8 cellular contexts compared by ENCODE assay signal in genomic region chr12:56224102-56224701, GRCh38. TPM values are rescaled to one million over a fixed set of nuclear protein-coding genes. Genes with fewer than 3 reads are reported as not detected.
DNase-seq lines count a peak whose midpoint lies in the region; ATAC-seq and TF ChIP-seq lines count a peak whose summit lies in the region.

Gene NABP2 (plus strand): TSS chr12:56224342. CDS start chr12:56224857, 515 bp downstream.

- H3K9me2 ChIP-seq in GM23248 (ENCODE audit: insufficient read depth), result no peaks in the 10 kb centered on the region

- 1 to 5% methylated on average over 18 to 35 of the region's 41 CpGs for WGBS in GM23248 (ENCODE audit: low coverage in 1 of 2, low lambda C conversion rate in 2 of 2, missing lambda C conversion rate in 2 of 2), 2 experiments

- no peaks in the 10 kb centered on the region for H3K36me3 ChIP-seq in GM23248 (ENCODE audit: low read depth)
- peaks cover 0 to 5% (median 0%) of the 10 kb centered on the region in 3 experiments for H3K36me3 ChIP-seq in naive thymus-derived CD4-positive, alpha-beta T cell (ENCODE audit: control insufficient read depth in 2 of 3, insufficient read depth in 3 of 3, low read length in 3 of 3)

- POLR2A ChIA-PET in RWPE1 (lab: Yijun Ruan, JAX; ENCODE audit: low non-redundant PET), result no interaction called here
- POLR2A ChIA-PET in naive thymus-derived CD4-positive, alpha-beta T cell (lab: Charles Lee), result interaction anchor here (0.5 to 0.8 kb wide), 2 partner anchors 25 to 250 kb away, joined by 3 to 4 read pairs; partner anchors contain the start of gene RAB5B

- H3K27ac ChIP-seq in GM23248 (peak within 1 kb of the TSS; percentile 62), RWPE1 (peak within 1 kb of the TSS; percentile 97)
- H3K27ac ChIP-seq in naive thymus-derived CD4-positive, alpha-beta T cell (ENCODE audit: low read depth, low read length), result peak within 1 kb of the TSS; percentile 98

- peak; percentile 99 for TF ChIP-seq CTCF in RWPE1 (conservative IDR thresholded peaks at IDR 0.05; ENCODE audit: low read depth)

- peaks cover 19% of the 10 kb centered on the region for H3F3A ChIP-seq in GM23248 (ENCODE audit: insufficient read depth)

- peaks cover 19% of the 10 kb centered on the region for H3K79me2 ChIP-seq in GM23248 (ENCODE audit: insufficient read depth)

- peak within 1 kb of the TSS; percentile 92 for H2AFZ ChIP-seq in GM23248

- H3K27ac Mint-ChIP-seq in activated T-helper 17 cell treated with anti-CD3 and anti-CD28 coated beads, Interleukin-2, amount 50 U/mL, for 72 hours, result peak within 1 kb of the TSS; percentile 89
- H3K27ac Mint-ChIP-seq in naive thymus-derived CD4-positive, alpha-beta T cell, result peak within 1 kb of the TSS; percentile 78 to 100 (median 91)
- peak within 1 kb of the TSS; percentile 91 for H3K27ac Mint-ChIP-seq in stimulated activated naive B cell treated with anti-CD40 and anti-IgM and Interleukin-4, amounts not matched to agents 10 μg/mL and 1 μg/mL and 100 μg/mL, for 72 hours

- H3K27me3 ChIP-seq in GM23248 (replicated peaks; ENCODE audit: insufficient read depth), result no peaks in the 10 kb centered on the region
- no peaks in the 10 kb centered on the region for H3K27me3 ChIP-seq in naive thymus-derived CD4-positive, alpha-beta T cell (ENCODE audit: control insufficient read depth in 2 of 2, insufficient read depth in 2 of 2, low read length in 2 of 2)

- H3K4me2 ChIP-seq in GM23248 (ENCODE audit: unreplicated experiment), result peak within 1 kb of the TSS; percentile 81

- H3K9me3 ChIP-seq in GM23248 (ENCODE audit: low read depth), result no peaks in the 10 kb centered on the region
- no peaks in the 10 kb centered on the region for H3K9me3 ChIP-seq in naive thymus-derived CD4-positive, alpha-beta T cell (ENCODE audit: control insufficient read depth in 2 of 3, low read length in 3 of 3)

- H3K27me3 Mint-ChIP-seq in activated T-helper 17 cell treated with anti-CD3 and anti-CD28 coated beads, Interleukin-2, amount 50 U/mL, for 72 hours, result no peaks in the 10 kb centered on the region
- peaks cover 0 to 3% (median 0%) of the 10 kb centered on the region in 5 donors for H3K27me3 Mint-ChIP-seq in naive thymus-derived CD4-positive, alpha-beta T cell
- no peaks in the 10 kb centered on the region for H3K27me3 Mint-ChIP-seq in stimulated activated naive B cell treated with anti-CD40 and anti-IgM and Interleukin-4, amounts not matched to agents 10 μg/mL and 1 μg/mL and 100 μg/mL, for 72 hours

- peak; percentile 90 for ATAC-seq in activated T-helper 17 cell treated with anti-CD3 and anti-CD28 coated beads, Interleukin-2, amount 50 U/mL, for 72 hours (replicated peaks)
- ATAC-seq in naive thymus-derived CD4-positive, alpha-beta T cell, result peak; percentile 85
- ATAC-seq in stimulated activated naive B cell treated with anti-CD40 and anti-IgM and Interleukin-4, amounts not matched to agents 10 μg/mL and 1 μg/mL and 100 μg/mL, for 72 hours (replicated peaks), result peak; percentile 83 to 85

- DNase-seq in EL, result peak; percentile 99
- DNase-seq in GM23248, result peak; percentile 99
- DNase-seq in Kasumi-1 (lab: John Stamatoyannopoulos, UW), result peak; percentile 96 to 97
- peak; percentile 100 for DNase-seq in RWPE1 (ENCODE audit: low spot score)
- peak; percentile 97 for DNase-seq in fibroblast of gingiva (ENCODE audit: low read depth)
- peak; percentile 78 to 97 (median 81) for DNase-seq in naive thymus-derived CD4-positive, alpha-beta T cell
- DNase-seq in stimulated activated naive B cell treated with anti-CD40 and anti-IgM and Interleukin-4, amounts not matched to agents 10 μg/mL and 1 μg/mL and 100 μg/mL, for 72 hours, result peak; percentile 95

- H4K20me1 ChIP-seq in GM23248 (ENCODE audit: insufficient read depth), result no peaks in the 10 kb centered on the region

- H3K9ac ChIP-seq in GM23248, result peak within 1 kb of the TSS; percentile 82

- peak within 1 kb of the TSS; percentile 80 for H3K4me3 ChIP-seq in GM23248
- peak within 1 kb of the TSS; percentile 82 for H3K4me3 ChIP-seq in naive thymus-derived CD4-positive, alpha-beta T cell (ENCODE audit: low read length)

- no peaks in the 10 kb centered on the region for H3K9me3 Mint-ChIP-seq in activated T-helper 17 cell treated with anti-CD3 and anti-CD28 coated beads, Interleukin-2, amount 50 U/mL, for 72 hours
- H3K9me3 Mint-ChIP-seq in naive thymus-derived CD4-positive, alpha-beta T cell, result no peaks in the 10 kb centered on the region
- no peaks in the 10 kb centered on the region for H3K9me3 Mint-ChIP-seq in stimulated activated naive B cell treated with anti-CD40 and anti-IgM and Interleukin-4, amounts not matched to agents 10 μg/mL and 1 μg/mL and 100 μg/mL, for 72 hours

- CTCF ChIA-PET in RWPE1 (lab: Yijun Ruan, JAX), result no interaction called here
- CTCF ChIA-PET in naive thymus-derived CD4-positive, alpha-beta T cell (lab: Charles Lee), result no interaction called here

- peak within 1 kb of the TSS; percentile 100 for H3K4me3 Mint-ChIP-seq in activated T-helper 17 cell treated with anti-CD3 and anti-CD28 coated beads, Interleukin-2, amount 50 U/mL, for 72 hours
- peak within 1 kb of the TSS; percentile 77 to 99 (median 87) for H3K4me3 Mint-ChIP-seq in naive thymus-derived CD4-positive, alpha-beta T cell
- H3K4me3 Mint-ChIP-seq in stimulated activated naive B cell treated with anti-CD40 and anti-IgM and Interleukin-4, amounts not matched to agents 10 μg/mL and 1 μg/mL and 100 μg/mL, for 72 hours, result peak within 1 kb of the TSS; percentile 86 to 92

- in situ Hi-C loops in GM23248 (cut with MboI), result no loop called here

- peaks cover 45% of the 10 kb centered on the region for H3K36me3 Mint-ChIP-seq in activated T-helper 17 cell treated with anti-CD3 and anti-CD28 coated beads, Interleukin-2, amount 50 U/mL, for 72 hours (ENCODE audit: low read depth)
- H3K36me3 Mint-ChIP-seq in naive thymus-derived CD4-positive, alpha-beta T cell, result peaks cover 0 to 9% (median 0%) of the 10 kb centered on the region in 5 donors
- peaks cover 11 to 29% of the 10 kb centered on the region in 2 donors for H3K36me3 Mint-ChIP-seq in stimulated activated naive B cell treated with anti-CD40 and anti-IgM and Interleukin-4, amounts not matched to agents 10 μg/mL and 1 μg/mL and 100 μg/mL, for 72 hours

- peaks cover 23% of the 10 kb centered on the region for H3K4me1 Mint-ChIP-seq in activated T-helper 17 cell treated with anti-CD3 and anti-CD28 coated beads, Interleukin-2, amount 50 U/mL, for 72 hours
- H3K4me1 Mint-ChIP-seq in naive thymus-derived CD4-positive, alpha-beta T cell, result peaks cover 16 to 57% (median 46%) of the 10 kb centered on the region in 7 donors
- H3K4me1 Mint-ChIP-seq in stimulated activated naive B cell treated with anti-CD40 and anti-IgM and Interleukin-4, amounts not matched to agents 10 μg/mL and 1 μg/mL and 100 μg/mL, for 72 hours, result peaks cover 29 to 42% of the 10 kb centered on the region in 2 donors

- intact Hi-C loops in naive thymus-derived CD4-positive, alpha-beta T cell (cut with micrococcal nuclease), result loop anchor here (1.0 to 5.0 kb wide), 20 partner anchors 18 to 863 kb away; partner anchors contain the start of genes ANKRD52 (in 2 of the 2), STAT2 (in 2 of the 2), COQ10A (in 1 of the 2) and CS (in 1 of the 2)

- peaks cover 15% of the 10 kb centered on the region for H3K4me1 ChIP-seq in GM23248 (ENCODE audit: insufficient read depth)
- H3K4me1 ChIP-seq in naive thymus-derived CD4-positive, alpha-beta T cell (ENCODE audit: control insufficient read depth in 2 of 2, insufficient read depth in 2 of 2, low read length in 2 of 2), result peaks cover 22 to 27% of the 10 kb centered on the region in 2 donors

RNA-seq across cellular contexts. Expression of gene NABP2, which starts in this region (rescaled TPM):
- 29.9 and 42.1 TPM in 2 replicates for total RNA-seq in GM23248 (2014; rRNA removed; shearing (Covaris generic))
- polyA plus RNA-seq in GM23248 (2016; fragmentation: Nextera tagmentation; extraction: Ambion mirVana), result 40.1 and 40.4 TPM in 2 replicates
- 10 to 100 TPM; 61.0 to 96.6 TPM for total RNA-seq in activated T-helper 17 cell treated with anti-CD3 and anti-CD28 coated beads, Interleukin-2, amount 50 U/mL, for 72 hours
- total RNA-seq in naive thymus-derived CD4-positive, alpha-beta T cell, result 10 to 100 TPM in 3 of 5 experiments, 1 to 10 TPM in 2; 9.2 to 61.2 (median 11.8) TPM
- 1 to 10 TPM; 1.0 to 1.6 TPM for polyA plus RNA-seq in naive thymus-derived CD4-positive, alpha-beta T cell

Comparison
In these comparisons a context has a peak if more than half of its experiments do, and no peak if none do; other contexts are left out.
1. Peak in every context shown above with its lines: DNase-seq, ATAC-seq, H3K4me3 ChIP-seq and H3K27ac ChIP-seq.
2. RNA of gene NABP2 (polyA plus RNA-seq): 40.1 to 40.4 TPM in GM23248; 1.0 to 1.6 TPM in naive thymus-derived CD4-positive, alpha-beta T cell; every median in the first group is over 10 times any median in the second.